8 cellular contexts compared by ENCODE assay signal in genomic region chr5:53560028-53560427, GRCh38. TPM values are rescaled to one million over a fixed set of nuclear protein-coding genes. Genes with fewer than 3 reads are reported as not detected.
DNase-seq lines count a peak whose midpoint lies in the region; ATAC-seq and TF ChIP-seq lines count a peak whose summit lies in the region.

No MANE protein-coding gene starts in this region.

- H3K9me3 Mint-ChIP-seq in mesothelial cell of epicardium: peaks cover 13% of the 10 kb centered on the region

- H3K9me3 ChIP-seq in HUES6 (ENCODE audit: control insufficient read depth, insufficient read depth, low read depth, low read length): peaks cover 12% of the 10 kb centered on the region

- no peaks in the 10 kb centered on the region for H3K27me3 ChIP-seq in HUES6 (ENCODE audit: control insufficient read depth, insufficient read depth, low read length)

- peaks cover 18% of the 10 kb centered on the region for H3K4me1 Mint-ChIP-seq in mesothelial cell of epicardium

- H3K4me1 ChIP-seq in HUES6 (ENCODE audit: control insufficient read depth, insufficient read depth, low read length): no peaks in the 10 kb centered on the region

- H3K27me3 Mint-ChIP-seq in mesothelial cell of epicardium (ENCODE audit: low read depth): peaks cover 9% of the 10 kb centered on the region

- peaks cover 4% of the 10 kb centered on the region for H3K36me3 Mint-ChIP-seq in mesothelial cell of epicardium

- H3K27ac ChIP-seq in HUES6 (ENCODE audit: low read depth, low read length): peak overlapping the region; percentile 83

- DNase-seq in AG20443 (ENCODE audit: low spot score): peak; percentile 10
- no peak for DNase-seq in cardiac fibroblast (ENCODE audit: low read depth in 2 of 2)
- no peak for DNase-seq in mesothelial cell of epicardium (ENCODE audit: low spot score in 2 of 2, unreplicated experiment in 2 of 2)
- DNase-seq in NCI-H2107 treated with DMSO at 0.1 percent for 48 hours (lab: John Stamatoyannopoulos, UW; ENCODE audit: unreplicated experiment): no peak
- DNase-seq in H4 (ENCODE audit: low spot score): no peak
- DNase-seq in T1000 (lab: John Stamatoyannopoulos, UW): no peak

- peak; percentile 21 for ATAC-seq in GM19372 (IDR thresholded peaks at IDR 0.05; ENCODE audit: low read depth, unreplicated experiment)

- no peak for TF ChIP-seq CTCF in cardiac fibroblast (IDR thresholded peaks at IDR 0.05; ENCODE audit: low read depth, low read length)
- no peak for TF ChIP-seq CTCF in mesothelial cell of epicardium (IDR thresholded peaks at IDR 0.05; ENCODE audit: unreplicated experiment)

- peak overlapping the region; percentile 90 for H3K9ac ChIP-seq in HUES6 (ENCODE audit: low read length)

- no peaks in the 10 kb centered on the region for H3K36me3 ChIP-seq in HUES6 (ENCODE audit: control insufficient read depth, insufficient read depth, low read length)

- H3K4me3 ChIP-seq in HUES6 (ENCODE audit: low read depth, low read length) (peak overlapping the region; percentile 82), cardiac fibroblast (replicated peaks in 1 of 2; ENCODE audit: low read depth in 2 of 2, low read length in 2 of 2) (peak overlapping the region; percentile 89)

- H3K27ac Mint-ChIP-seq in mesothelial cell of epicardium: peak overlapping the region; percentile 97

- H3K4me3 Mint-ChIP-seq in mesothelial cell of epicardium: peak overlapping the region; percentile 97

RNA-seq across cellular contexts. Expression of gene NDUFS4, which starts 0.4 kb away (rescaled TPM):
- 71.8 to 79.9 TPM (median 77.1 TPM) in 3 replicates for total RNA-seq in mesothelial cell of epicardium
- 152 and 193 TPM in 2 replicates for total RNA-seq in H4 (2014; rRNA removed; shearing (Covaris generic))
